Comparison of ENCODE assay signal across 1 cellular context in the genomic region with DNA sequence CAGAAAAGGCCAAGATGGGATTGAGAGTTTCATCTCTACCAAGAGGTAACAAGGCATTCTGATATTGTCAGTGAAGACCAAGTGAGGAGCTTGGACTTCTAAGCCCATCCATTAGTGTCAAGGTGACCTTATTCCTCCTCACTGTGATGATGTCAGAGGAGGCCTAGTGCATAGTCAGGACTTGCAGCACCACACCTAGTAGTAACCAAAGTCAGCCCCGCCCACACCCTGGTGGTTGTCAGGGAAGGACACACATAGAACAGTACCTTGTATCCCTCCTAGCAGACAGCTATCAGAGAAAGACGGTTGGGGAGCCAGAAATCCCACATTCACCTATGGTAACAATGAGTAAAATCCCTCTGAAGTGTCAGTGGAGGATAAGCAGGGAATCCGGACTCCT.
TF ChIP-seq lines count a peak whose summit lies in the region.

No MANE protein-coding gene starts in this region.

TF ChIP-seq in GM23338, 12 proteins besides CTCF, POLR2A, EP300 and RAD21:
- TF ChIP-seq EZH2 (IDR thresholded peaks at IDR 0.05; ENCODE audit: low read depth, unreplicated experiment): no peak
- TF ChIP-seq, protein P1, sequence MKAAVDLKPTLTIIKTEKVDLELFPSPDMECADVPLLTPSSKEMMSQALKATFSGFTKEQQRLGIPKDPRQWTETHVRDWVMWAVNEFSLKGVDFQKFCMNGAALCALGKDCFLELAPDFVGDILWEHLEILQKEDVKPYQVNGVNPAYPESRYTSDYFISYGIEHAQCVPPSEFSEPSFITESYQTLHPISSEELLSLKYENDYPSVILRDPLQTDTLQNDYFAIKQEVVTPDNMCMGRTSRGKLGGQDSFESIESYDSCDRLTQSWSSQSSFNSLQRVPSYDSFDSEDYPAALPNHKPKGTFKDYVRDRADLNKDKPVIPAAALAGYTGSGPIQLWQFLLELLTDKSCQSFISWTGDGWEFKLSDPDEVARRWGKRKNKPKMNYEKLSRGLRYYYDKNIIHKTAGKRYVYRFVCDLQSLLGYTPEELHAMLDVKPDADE (IDR thresholded peaks at IDR 0.05): no peak
- TF ChIP-seq ZNF462 (CRISPR knock-in tag; IDR thresholded peaks at IDR 0.05): no peak
- no peak for TF ChIP-seq ZNF114 (CRISPR knock-in tag; IDR thresholded peaks at IDR 0.05)
- TF ChIP-seq, protein P2, sequence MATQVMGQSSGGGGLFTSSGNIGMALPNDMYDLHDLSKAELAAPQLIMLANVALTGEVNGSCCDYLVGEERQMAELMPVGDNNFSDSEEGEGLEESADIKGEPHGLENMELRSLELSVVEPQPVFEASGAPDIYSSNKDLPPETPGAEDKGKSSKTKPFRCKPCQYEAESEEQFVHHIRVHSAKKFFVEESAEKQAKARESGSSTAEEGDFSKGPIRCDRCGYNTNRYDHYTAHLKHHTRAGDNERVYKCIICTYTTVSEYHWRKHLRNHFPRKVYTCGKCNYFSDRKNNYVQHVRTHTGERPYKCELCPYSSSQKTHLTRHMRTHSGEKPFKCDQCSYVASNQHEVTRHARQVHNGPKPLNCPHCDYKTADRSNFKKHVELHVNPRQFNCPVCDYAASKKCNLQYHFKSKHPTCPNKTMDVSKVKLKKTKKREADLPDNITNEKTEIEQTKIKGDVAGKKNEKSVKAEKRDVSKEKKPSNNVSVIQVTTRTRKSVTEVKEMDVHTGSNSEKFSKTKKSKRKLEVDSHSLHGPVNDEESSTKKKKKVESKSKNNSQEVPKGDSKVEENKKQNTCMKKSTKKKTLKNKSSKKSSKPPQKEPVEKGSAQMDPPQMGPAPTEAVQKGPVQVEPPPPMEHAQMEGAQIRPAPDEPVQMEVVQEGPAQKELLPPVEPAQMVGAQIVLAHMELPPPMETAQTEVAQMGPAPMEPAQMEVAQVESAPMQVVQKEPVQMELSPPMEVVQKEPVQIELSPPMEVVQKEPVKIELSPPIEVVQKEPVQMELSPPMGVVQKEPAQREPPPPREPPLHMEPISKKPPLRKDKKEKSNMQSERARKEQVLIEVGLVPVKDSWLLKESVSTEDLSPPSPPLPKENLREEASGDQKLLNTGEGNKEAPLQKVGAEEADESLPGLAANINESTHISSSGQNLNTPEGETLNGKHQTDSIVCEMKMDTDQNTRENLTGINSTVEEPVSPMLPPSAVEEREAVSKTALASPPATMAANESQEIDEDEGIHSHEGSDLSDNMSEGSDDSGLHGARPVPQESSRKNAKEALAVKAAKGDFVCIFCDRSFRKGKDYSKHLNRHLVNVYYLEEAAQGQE (IDR thresholded peaks at IDR 0.05; ENCODE audit: unreplicated experiment): no peak
- TF ChIP-seq STAT1 (IDR thresholded peaks at IDR 0.05; ENCODE audit: unreplicated experiment): no peak
- TF ChIP-seq ZNF331 (CRISPR knock-in tag; IDR thresholded peaks at IDR 0.05; ENCODE audit: low read depth): no peak
- no peak for TF ChIP-seq POLR2AphosphoS5 (IDR thresholded peaks at IDR 0.05; ENCODE audit: low read depth)
- no peak for TF ChIP-seq NANOG (IDR thresholded peaks at IDR 0.05; ENCODE audit: borderline replicate concordance)
- TF ChIP-seq EZH2phosphoT487 (IDR thresholded peaks at IDR 0.05; ENCODE audit: unreplicated experiment): no peak
- TF ChIP-seq JUNB (IDR thresholded peaks at IDR 0.05; ENCODE audit: unreplicated experiment): no peak
- no peak for TF ChIP-seq CREB1 (CRISPR knock-in tag; IDR thresholded peaks at IDR 0.05; ENCODE audit: low read depth)
